Comparison of ENCODE assay signal across 12 cellular contexts in genomic region chr5:146283344-146283761, GRCh38. TPM values are rescaled to one million over a fixed set of nuclear protein-coding genes. Genes with fewer than 3 reads are reported as not detected.
DNase-seq lines count a peak whose midpoint lies in the region; ATAC-seq and TF ChIP-seq lines count a peak whose summit lies in the region.
"Had no signal": no experiment of that assay in that cellular context is flagged by ENCODE, and none has a peak within 500 bp of the region (broad histone marks: within the 10 kb centered on the region; RNA-seq: fewer than 3 reads in every experiment).

No MANE protein-coding gene starts in this region.

- H3K9me3 Mint-ChIP-seq in CD4-positive, alpha-beta T cell: no peaks in the 10 kb centered on the region

- no peak for TF ChIP-seq CTCF in tibial artery (IDR thresholded peaks at IDR 0.05)
- TF ChIP-seq CTCF in CD4-positive, alpha-beta T cell (IDR thresholded peaks at IDR 0.05): no peak

- H3K27ac ChIP-seq in tibial artery: peak overlapping the region; percentile 41 to 59
- H3K27ac ChIP-seq in CD4-positive, alpha-beta T cell (ENCODE audit: low read depth, low read length): no peak overlapping the region
- H3K27ac ChIP-seq: BLaER1 treated with 17β-estradiol and CSF1 and Interleukin-3, amounts not matched to agents 10 nM and 100 nM; neutrophil had no signal

- H3K27me3 Mint-ChIP-seq in CD4-positive, alpha-beta T cell: no peaks in the 10 kb centered on the region

- H3K4me1 ChIP-seq in tibial artery: peaks cover 0 to 27% (median 4%) of the 10 kb centered on the region in 4 donors

- H3K4me3 Mint-ChIP-seq in CD4-positive, alpha-beta T cell: no peak overlapping the region

- POLR2A ChIA-PET in CD4-positive, alpha-beta T cell (lab: Charles Lee): no interaction called here

- no peaks in the 10 kb centered on the region for H3K9me3 ChIP-seq in tibial artery
- H3K9me3 ChIP-seq in CD4-positive, alpha-beta T cell (ENCODE audit: control insufficient read depth, low read length): no peaks in the 10 kb centered on the region
- H3K9me3 ChIP-seq: BLaER1 treated with 17β-estradiol and CSF1 and Interleukin-3, amounts not matched to agents 10 nM and 100 nM; neutrophil had no signal

- H3K4me3 ChIP-seq in tibial artery: no peak overlapping the region
- H3K4me3 ChIP-seq: BLaER1 treated with 17β-estradiol and CSF1 and Interleukin-3, amounts not matched to agents 10 nM and 100 nM had no signal

- no peak overlapping the region for H3K27ac Mint-ChIP-seq in CD4-positive, alpha-beta T cell

- DNase-seq in left ventricle myocardium superior (no peak), cardiac septum (ENCODE audit: low spot score) (no peak), SW480 (ENCODE audit: low spot score) (peak; percentile 84), glomerular endothelial cell (ENCODE audit: extremely low read depth, low read depth, low spot score) (peak; percentile 68), tibial artery (no peak), NCI-H510A (lab: John Stamatoyannopoulos, UW) (no peak)
- no peak for DNase-seq in CD4-positive, alpha-beta T cell
- DNase-seq: activated CD4-positive, alpha-beta T cell treated with anti-CD3 and anti-CD28 coated beads, Interleukin-2, amount 50 U/mL, for 4 hours; NCI-H187 treated with DMSO at 0.1 percent for 48 hours had no signal

- CTCF ChIA-PET in CD4-positive, alpha-beta T cell (lab: Charles Lee): no interaction called here

- H3K27me3 ChIP-seq in tibial artery: no peaks in the 10 kb centered on the region
- H3K27me3 ChIP-seq in CD4-positive, alpha-beta T cell (ENCODE audit: control insufficient read depth, insufficient read depth, low read length): no peaks in the 10 kb centered on the region
- H3K27me3 ChIP-seq: BLaER1 treated with 17β-estradiol and CSF1 and Interleukin-3, amounts not matched to agents 10 nM and 100 nM; neutrophil had no signal

- intact Hi-C loops in left ventricle myocardium superior (cut with micrococcal nuclease): no loop called here
- intact Hi-C loops in cardiac septum (cut with DNase I): no loop called here
- intact Hi-C loops in tibial artery (cut with DNase I; ENCODE audit: low total_unique reads): no loop called here
- intact Hi-C loops in CD4-positive, alpha-beta T cell (cut with DNase I, micrococcal nuclease): no loop called here

- ATAC-seq in left ventricle myocardium superior (peak; percentile 26), HG03280 (IDR thresholded peaks at IDR 0.05; ENCODE audit: unreplicated experiment) (no peak)
- ATAC-seq in CD4-positive, alpha-beta T cell (ENCODE audit: poor library complexity): no peak

- H3K36me3 ChIP-seq in tibial artery: peaks cover 15 to 35% (median 16%) of the 10 kb centered on the region in 3 donors

- H3K36me3 Mint-ChIP-seq in CD4-positive, alpha-beta T cell (ENCODE audit: low read depth): peaks cover 69% of the 10 kb centered on the region

- H3K4me1 Mint-ChIP-seq in CD4-positive, alpha-beta T cell (ENCODE audit: low read depth): no peaks in the 10 kb centered on the region

RNA-seq across cellular contexts. Expression of gene POU4F3, which starts 55.3 kb away (rescaled TPM):
- not detected for total RNA-seq in left ventricle myocardium superior
- total RNA-seq in cardiac septum: not detected
- 0.12 TPM in 1 of 2 replicates, not detected in the other for total RNA-seq in glomerular endothelial cell
- total RNA-seq in CD4-positive, alpha-beta T cell: under 1 TPM; 0.17 to 0.22 TPM

Comparison
In these comparisons a context has a peak if more than half of its experiments do, and no peak if none do; other contexts are left out.
1. DNase-seq: peak in SW480 (single experiment) and glomerular endothelial cell (single experiment); none in left ventricle myocardium superior (single experiment), cardiac septum (single experiment), tibial artery (0 of 2), CD4-positive, alpha-beta T cell (0 of 10) and NCI-H510A (single experiment).